Comparison of ENCODE assay signal across 28 cellular contexts in the genomic region with DNA sequence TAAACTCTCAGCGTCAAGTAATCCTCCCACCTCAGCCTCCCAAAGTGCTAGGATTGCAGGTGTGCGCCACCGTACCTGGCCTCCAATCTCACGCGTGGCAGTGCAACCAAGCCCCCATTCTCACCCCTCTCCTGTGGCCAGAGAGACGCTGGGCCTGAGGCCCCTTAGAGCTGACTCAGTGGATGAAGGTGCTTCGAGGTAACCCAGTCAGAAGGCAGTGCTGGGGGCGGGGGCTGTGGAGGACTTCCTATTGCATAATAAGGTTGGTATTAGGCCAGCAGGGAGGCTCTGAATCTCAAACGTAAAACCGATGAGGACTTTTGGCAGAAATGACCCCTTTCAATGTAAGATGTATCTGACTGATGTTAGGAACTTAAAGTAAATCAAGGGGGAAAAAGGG.
"Had no signal": no experiment of that assay in that cellular context is flagged by ENCODE, and none has a peak within 500 bp of the region (broad histone marks: within the 10 kb centered on the region; RNA-seq: fewer than 3 reads in every experiment).

No MANE protein-coding gene starts in this region.

- H3K36me3 ChIP-seq: neutrophil, pancreas, right lobe of liver, sigmoid colon, stomach, thoracic aorta, thyroid gland, tibial nerve, upper lobe of left lung, vagina had no signal

- H3K27me3 Mint-ChIP-seq: naive thymus-derived CD8-positive, alpha-beta T cell; stimulated activated naive CD8-positive, alpha-beta T cell treated with anti-CD3 and anti-CD28 coated beads, Interleukin-15, Interleukin-2, amounts not matched to agents 100 ng/mL and 50 ng/mL, for 24 hours had no signal

- H3K27me3 ChIP-seq: pancreas, right lobe of liver, sigmoid colon, thyroid gland, tibial nerve, upper lobe of left lung, vagina had no signal

- H3K9me3 Mint-ChIP-seq: naive thymus-derived CD8-positive, alpha-beta T cell; natural killer cell treated with Interleukin-12 subunit alpha and Interleukin-12 subunit beta and Interleukin-15 and Interleukin-18, amount 100 ng/mL, for 72 hours; neural crest cell; stimulated activated effector memory CD8-positive, alpha-beta T cell treated with anti-CD3 and anti-CD28 coated beads, Interleukin-12 subunit alpha, Interleukin-12 subunit beta, amount 100 ng/mL, for 72 hours; stimulated activated naive CD8-positive, alpha-beta T cell treated with anti-CD3 and anti-CD28 coated beads, Interleukin-15, Interleukin-2, amounts not matched to agents 100 ng/mL and 50 ng/mL, for 24 hours had no signal

- H3K4me3 ChIP-seq: pancreas, psoas muscle, right lobe of liver, sigmoid colon, stomach, thoracic aorta, thyroid gland, tibial nerve, upper lobe of left lung, vagina had no signal

- H3K36me3 Mint-ChIP-seq: naive thymus-derived CD8-positive, alpha-beta T cell; natural killer cell treated with Interleukin-12 subunit alpha and Interleukin-12 subunit beta and Interleukin-15 and Interleukin-18, amount 100 ng/mL, for 72 hours; stimulated activated effector memory CD8-positive, alpha-beta T cell treated with anti-CD3 and anti-CD28 coated beads, Interleukin-12 subunit alpha, Interleukin-12 subunit beta, amount 100 ng/mL, for 72 hours; stimulated activated naive B cell treated with anti-CD40 and anti-IgM and Interleukin-4, amounts not matched to agents 10 μg/mL and 1 μg/mL and 100 μg/mL, for 72 hours had no signal

- H3K27ac Mint-ChIP-seq: natural killer cell treated with Interleukin-12 subunit alpha and Interleukin-12 subunit beta and Interleukin-15 and Interleukin-18, amount 100 ng/mL, for 72 hours; progenitor cell of endocrine pancreas; stimulated activated naive B cell treated with anti-CD40 and anti-IgM and Interleukin-4, amounts not matched to agents 10 μg/mL and 1 μg/mL and 100 μg/mL, for 72 hours; stimulated activated naive CD8-positive, alpha-beta T cell treated with anti-CD3 and anti-CD28 coated beads, Interleukin-15, Interleukin-2, amounts not matched to agents 100 ng/mL and 50 ng/mL, for 24 hours had no signal

- DNase-seq: naive thymus-derived CD8-positive, alpha-beta T cell; nephron progenitor cell; nucleus accumbens; pancreas; psoas muscle; right cardiac atrium; right lobe of liver; sigmoid colon; small intestine; stimulated activated CD4-positive, alpha-beta T cell treated with anti-CD3 and anti-CD28 coated beads, Interleukin-15, amount 100 ng/mL, for 24 hours; stimulated activated CD4-positive, alpha-beta T cell treated with anti-CD3 and anti-CD28 coated beads, Interleukin-2, amount 100 ng/mL, for 24 hours; stimulated activated CD4-positive, alpha-beta T cell treated with anti-CD3 and anti-CD28 coated beads, Interleukin-2, amount 100 ng/mL, for 48 hours; stimulated activated CD4-positive, alpha-beta T cell treated with anti-CD3 and anti-CD28 coated beads, Interleukin-4, amount 100 ng/mL, for 24 hours; stimulated activated naive B cell treated with anti-CD40 and anti-IgM and Interleukin-4, amounts not matched to agents 10 μg/mL and 1 μg/mL and 100 μg/mL, for 72 hours; stimulated activated naive CD4-positive, alpha-beta T cell treated with Interleukin-2 at 50 U/mL for 16 hours; stomach; thyroid gland; trophoblast cell; upper lobe of left lung had no signal

- H3K27ac ChIP-seq: neutrophil, pancreas, psoas muscle, right lobe of liver, sigmoid colon, stomach, thoracic aorta, thyroid gland, tibial nerve, upper lobe of left lung, vagina had no signal

- ATAC-seq: naive thymus-derived CD8-positive, alpha-beta T cell; natural killer cell treated with Interleukin-12 subunit alpha and Interleukin-12 subunit beta and Interleukin-15 and Interleukin-18, amount 100 ng/mL, for 72 hours; pancreas; psoas muscle; right cardiac atrium; right lobe of liver; stimulated activated effector memory CD8-positive, alpha-beta T cell treated with anti-CD3 and anti-CD28 coated beads, Interleukin-12 subunit alpha, Interleukin-12 subunit beta, amount 100 ng/mL, for 72 hours; stimulated activated naive B cell treated with anti-CD40 and anti-IgM and Interleukin-4, amounts not matched to agents 10 μg/mL and 1 μg/mL and 100 μg/mL, for 72 hours had no signal

- H3K4me1 ChIP-seq: pancreas, psoas muscle, right lobe of liver, sigmoid colon, stomach, thyroid gland, upper lobe of left lung, vagina had no signal

- H3K9me3 ChIP-seq: neutrophil, pancreas, psoas muscle, right lobe of liver, sigmoid colon, stomach, thoracic aorta, thyroid gland, tibial nerve, upper lobe of left lung, vagina had no signal

- H3K4me3 Mint-ChIP-seq: naive thymus-derived CD8-positive, alpha-beta T cell; natural killer cell treated with Interleukin-12 subunit alpha and Interleukin-12 subunit beta and Interleukin-15 and Interleukin-18, amount 100 ng/mL, for 72 hours; nephron progenitor cell; neural crest cell; stimulated activated effector memory CD8-positive, alpha-beta T cell treated with anti-CD3 and anti-CD28 coated beads, Interleukin-12 subunit alpha, Interleukin-12 subunit beta, amount 100 ng/mL, for 72 hours; stimulated activated naive B cell treated with anti-CD40 and anti-IgM and Interleukin-4, amounts not matched to agents 10 μg/mL and 1 μg/mL and 100 μg/mL, for 72 hours; stimulated activated naive CD8-positive, alpha-beta T cell treated with anti-CD3 and anti-CD28 coated beads, Interleukin-15, Interleukin-2, amounts not matched to agents 100 ng/mL and 50 ng/mL, for 24 hours had no signal
